In genomic region chr1:151611288-151611790, GRCh38 we compare ENCODE assay signal across 8 cellular contexts. TPM values are rescaled to one million over a fixed set of nuclear protein-coding genes. Genes with fewer than 3 reads are reported as not detected.
DNase-seq lines count a peak whose midpoint lies in the region; ATAC-seq, FAIRE-seq and TF ChIP-seq lines count a peak whose summit lies in the region.

No MANE protein-coding gene starts in this region.

- peak; percentile 48 for DNase-seq in NCI-H1694 treated with DMSO at 0.1 percent for 48 hours (lab: John Stamatoyannopoulos, UW)
- DNase-seq in NCI-H1694 (lab: John Stamatoyannopoulos, UW) = no peak
- DNase-seq in SK-MEL-5 (ENCODE audit: low read depth, low spot score) = peak; percentile 69
- peak; percentile 29 for DNase-seq in epithelial cell of prostate (ENCODE audit: low read depth, low spot score)
- no peak for DNase-seq in natural killer cell treated with Interleukin-12 subunit alpha and Interleukin-12 subunit beta and Interleukin-15 and Interleukin-18, amount 100 ng/mL, for 72 hours (ENCODE audit: low spot score)
- DNase-seq in D721Med (ENCODE audit: insufficient read length, low spot score) = no peak
- DNase-seq in NCI-H2227 treated with DMSO at 0.1 percent for 48 hours (lab: John Stamatoyannopoulos, UW) = no peak
- no peak for DNase-seq in HK-2 (ENCODE audit: unreplicated experiment)

- no peak for FAIRE-seq in D721Med (lab: Jason Lieb, UNC)

- ATAC-seq in natural killer cell treated with Interleukin-12 subunit alpha and Interleukin-12 subunit beta and Interleukin-15 and Interleukin-18, amount 100 ng/mL, for 72 hours = peak; percentile 1 to 46

- peak overlapping the region; percentile 69 to 95 for H3K27ac Mint-ChIP-seq in natural killer cell treated with Interleukin-12 subunit alpha and Interleukin-12 subunit beta and Interleukin-15 and Interleukin-18, amount 100 ng/mL, for 72 hours

- no peak for TF ChIP-seq CTCF in D721Med (IDR thresholded peaks at IDR 0.05; ENCODE audit: insufficient read depth, missing control alignments)

- peak overlapping the region; percentile 75 for H3K4me3 Mint-ChIP-seq in natural killer cell treated with Interleukin-12 subunit alpha and Interleukin-12 subunit beta and Interleukin-15 and Interleukin-18, amount 100 ng/mL, for 72 hours

- H3K27me3 Mint-ChIP-seq in natural killer cell treated with Interleukin-12 subunit alpha and Interleukin-12 subunit beta and Interleukin-15 and Interleukin-18, amount 100 ng/mL, for 72 hours = peaks cover 11 to 13% of the 10 kb centered on the region in 2 donors

- no peaks in the 10 kb centered on the region for H3K9me3 Mint-ChIP-seq in natural killer cell treated with Interleukin-12 subunit alpha and Interleukin-12 subunit beta and Interleukin-15 and Interleukin-18, amount 100 ng/mL, for 72 hours

- H3K36me3 Mint-ChIP-seq in natural killer cell treated with Interleukin-12 subunit alpha and Interleukin-12 subunit beta and Interleukin-15 and Interleukin-18, amount 100 ng/mL, for 72 hours = peaks cover 12% of the 10 kb centered on the region

- H3K27ac ChIP-seq in epithelial cell of prostate = peak overlapping the region; percentile 74

- H3K4me1 Mint-ChIP-seq in natural killer cell treated with Interleukin-12 subunit alpha and Interleukin-12 subunit beta and Interleukin-15 and Interleukin-18, amount 100 ng/mL, for 72 hours (ENCODE audit: low read depth in 2 of 2) = peaks cover 30 to 31% of the 10 kb centered on the region in 2 donors

- in situ Hi-C loops in SK-MEL-5 (cut with HindIII; ENCODE audit: low pct_unique_long_range_greater_than_20kb, low sequenced_read_pairs) = no loop called here

RNA-seq across cellular contexts. Expression of gene SNX27, which starts 0.5 kb away (rescaled TPM):
- total RNA-seq in SK-MEL-5 (2014; rRNA removed; shearing (Covaris generic)) = 30.4 and 31.9 TPM in 2 replicates
- 27.6 and 39.7 TPM in 2 replicates for polyA plus RNA-seq in SK-MEL-5 (2015; cell fraction: cytosol; rRNA removed)
- 24.0 and 25.4 TPM in 2 replicates for polyA plus RNA-seq in SK-MEL-5 (2015; cell fraction: nucleus; rRNA removed)
- total RNA-seq in natural killer cell treated with Interleukin-12 subunit alpha and Interleukin-12 subunit beta and Interleukin-15 and Interleukin-18, amount 100 ng/mL, for 72 hours = 10 to 100 TPM; 28.3 to 34.2 TPM

Comparison
In these comparisons a context has a peak if more than half of its experiments do, and no peak if none do; other contexts are left out.
1. DNase-seq: peak in NCI-H1694 treated with DMSO at 0.1 percent for 48 hours (single experiment), SK-MEL-5 (single experiment) and epithelial cell of prostate (single experiment); none in NCI-H1694 (single experiment), natural killer cell treated with Interleukin-12 subunit alpha and Interleukin-12 subunit beta and Interleukin-15 and Interleukin-18, amount 100 ng/mL, for 72 hours (single experiment), D721Med (single experiment), NCI-H2227 treated with DMSO at 0.1 percent for 48 hours (single experiment) and HK-2 (single experiment).